Comparison of ENCODE assay signal across 12 cellular contexts in genomic region chrX:44036336-44036735, GRCh38.
A peak's percentile ranks its signal among the peaks of the same experiment; 100 is the strongest.
DNase-seq lines count a peak whose midpoint lies in the region; TF ChIP-seq lines count a peak whose summit lies in the region.
"Had no signal": no experiment of that assay in that cellular context is flagged by ENCODE, and none has a peak within 500 bp of the region (broad histone marks: within the 10 kb centered on the region; RNA-seq: fewer than 3 reads in every experiment).

No MANE protein-coding gene starts in this region.

- no peak overlapping the region for H3K4me3 ChIP-seq in fibroblast of mammary gland (ENCODE audit: control insufficient read depth, low read depth, low read length)
- H3K4me3 ChIP-seq in coronary artery, result no peak overlapping the region
- H3K4me3 ChIP-seq: prostate gland had no signal

- TF ChIP-seq CTCF in fibroblast of mammary gland (conservative IDR thresholded peaks at IDR 0.05; ENCODE audit: control insufficient read depth, insufficient read depth, low read depth, low read length) (no peak), coronary artery (IDR thresholded peaks at IDR 0.05) (no peak)

- H3K27ac ChIP-seq in coronary artery, result no peak overlapping the region
- H3K27ac ChIP-seq: prostate gland had no signal

- DNase-seq in EH (ENCODE audit: low read depth) (peak; percentile 14), NCI-H446 treated with DMSO at 0.1 percent for 48 hours (lab: John Stamatoyannopoulos, UW) (peak; percentile 30), fibroblast of mammary gland (ENCODE audit: low read depth) (peak; percentile 70), pulmonary artery endothelial cell (ENCODE audit: low read depth, low spot score) (peak; percentile 5), coronary artery (ENCODE audit: low spot score) (no peak), mucosa of gallbladder (ENCODE audit: low spot score) (no peak), cerebellar nuclear complex (lab: John Stamatoyannopoulos, UW) (no peak)
- DNase-seq: activated CD8-positive, alpha-beta memory T cell treated with anti-CD3 and anti-CD28 coated beads, Interleukin-2, amount 10 ng/mL, durations not matched to agents 7 days and 5 days; GDM1; glutamatergic neuron; NCI-H1105 treated with DMSO at 0.1 percent for 48 hours had no signal

Comparison
In these comparisons a context has a peak if more than half of its experiments do, and no peak if none do; other contexts are left out.
1. DNase-seq: peak in EH (single experiment), NCI-H446 treated with DMSO at 0.1 percent for 48 hours (single experiment), fibroblast of mammary gland (single experiment) and pulmonary artery endothelial cell (single experiment); none in coronary artery (single experiment), mucosa of gallbladder (single experiment) and cerebellar nuclear complex (0 of 2).